ENCODE assay signal across 17 cellular contexts in genomic region chr3:62284442-62284841, GRCh38.
"Had no signal": no experiment of that assay in that cellular context is flagged by ENCODE, and none has a peak within 500 bp of the region (broad histone marks: within the 10 kb centered on the region; RNA-seq: fewer than 3 reads in every experiment).

No MANE protein-coding gene starts in this region.

- H3K9me3 Mint-ChIP-seq: activated CD8-positive, alpha-beta T cell treated with anti-CD3 and anti-CD28 coated beads for 36 hours; activated T-cell treated with anti-CD3 and anti-CD28 coated beads, Interleukin-2, amount 50 U/mL, for 4 hours; dendritic cell treated with granulocyte-macrophage colony-stimulating factor and Interleukin-4, amounts not matched to agents 40 ng/mL and 50 ng/mL, for 4 days; memory B cell; naive thymus-derived CD8-positive, alpha-beta T cell had no signal

- ATAC-seq: activated CD8-positive, alpha-beta T cell treated with anti-CD3 and anti-CD28 coated beads for 36 hours; activated T-cell treated with anti-CD3 and anti-CD28 coated beads, Interleukin-2, amount 50 U/mL, for 4 hours; foreskin keratinocyte; left ventricle myocardium superior; naive thymus-derived CD8-positive, alpha-beta T cell had no signal

- DNase-seq: activated CD4-positive, alpha-beta T cell treated with anti-CD3 and anti-CD28 coated beads for 48 hours; activated CD8-positive, alpha-beta T cell treated with anti-CD3 and anti-CD28 coated beads for 36 hours; activated effector memory CD4-positive, alpha-beta T cell treated with Interleukin-2 at 50 U/mL for 16 hours; activated naive CD4-positive, alpha-beta T cell treated with anti-CD3 and anti-CD28 coated beads, Interleukin-2, amount 50 U/mL, for 16 hours; activated T-cell treated with anti-CD3 and anti-CD28 coated beads, Interleukin-2, amount 50 U/mL, for 4 hours; effector memory CD4-positive, alpha-beta T cell; foreskin keratinocyte; glutamatergic neuron; hypothalamus; left ventricle myocardium superior; naive thymus-derived CD8-positive, alpha-beta T cell; stimulated activated CD4-positive, alpha-beta T cell treated with anti-CD3 and anti-CD28 coated beads, Interleukin-12 subunit alpha, Interleukin-12 subunit beta, amount 100 ng/mL, for 4 hours; stimulated activated CD4-positive, alpha-beta T cell treated with anti-CD3 and anti-CD28 coated beads, Interleukin-2, amount 100 ng/mL, for 24 hours; WERI-Rb-1 had no signal

- H3K27ac ChIP-seq: foreskin keratinocyte, thoracic aorta, WERI-Rb-1 had no signal

- H3K9me3 ChIP-seq: thoracic aorta had no signal

- H3K4me1 ChIP-seq: foreskin keratinocyte had no signal

- H3K36me3 ChIP-seq: thoracic aorta had no signal

- H3K27ac Mint-ChIP-seq: activated CD8-positive, alpha-beta T cell treated with anti-CD3 and anti-CD28 coated beads for 36 hours; dendritic cell treated with granulocyte-macrophage colony-stimulating factor and Interleukin-4, amounts not matched to agents 40 ng/mL and 50 ng/mL, for 4 days; memory B cell had no signal

- H3K4me3 ChIP-seq: thoracic aorta had no signal

- H3K4me3 Mint-ChIP-seq: activated CD8-positive, alpha-beta T cell treated with anti-CD3 and anti-CD28 coated beads for 36 hours; activated T-cell treated with anti-CD3 and anti-CD28 coated beads, Interleukin-2, amount 50 U/mL, for 4 hours; dendritic cell treated with granulocyte-macrophage colony-stimulating factor and Interleukin-4, amounts not matched to agents 40 ng/mL and 50 ng/mL, for 4 days; memory B cell; naive thymus-derived CD8-positive, alpha-beta T cell had no signal

- H3K27me3 ChIP-seq: foreskin keratinocyte had no signal

- H3K27me3 Mint-ChIP-seq: dendritic cell treated with granulocyte-macrophage colony-stimulating factor and Interleukin-4, amounts not matched to agents 40 ng/mL and 50 ng/mL, for 4 days; memory B cell had no signal

- H3K36me3 Mint-ChIP-seq: memory B cell; naive thymus-derived CD8-positive, alpha-beta T cell had no signal
